Comparison of ENCODE assay signal across 1 cellular context in the genomic region with DNA sequence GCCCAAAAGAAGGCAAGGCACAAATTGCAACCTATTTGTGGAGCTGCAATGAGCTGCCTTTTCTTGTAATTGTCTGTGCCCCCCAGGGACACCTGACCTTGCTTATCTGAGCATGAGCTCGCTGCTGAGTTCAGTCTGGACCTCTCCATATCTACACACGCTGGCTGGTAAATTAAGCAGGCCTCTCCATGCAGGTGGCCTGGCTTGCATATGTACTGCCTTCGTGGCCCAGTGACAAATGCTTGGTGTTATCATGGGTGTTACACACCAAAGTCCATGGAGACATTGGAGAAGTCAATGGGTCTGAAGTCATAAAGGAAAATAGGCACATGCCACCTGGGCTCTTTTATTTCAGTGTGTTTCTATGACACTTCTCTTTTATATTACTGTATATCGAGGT.
TF ChIP-seq lines count a peak whose summit lies in the region.

No MANE protein-coding gene starts in this region.

TF ChIP-seq in SK-N-SH treated with all-trans-retinoic acid at 6 μM for 48 hours, 23 proteins besides CTCF, POLR2A, EP300 and RAD21 (continued from another document):
- TF ChIP-seq CSDC2 (CRISPR knock-in tag; IDR thresholded peaks at IDR 0.05) (no peak), ARNTL (CRISPR knock-in tag; IDR thresholded peaks at IDR 0.05; ENCODE audit: borderline replicate concordance, low read depth) (no peak), TOX (CRISPR knock-in tag; IDR thresholded peaks at IDR 0.05; ENCODE audit: borderline replicate concordance) (no peak), GLIS3 (CRISPR knock-in tag; IDR thresholded peaks at IDR 0.05) (no peak), ZC3H10 (CRISPR knock-in tag; IDR thresholded peaks at IDR 0.05) (no peak), RARB (CRISPR knock-in tag; IDR thresholded peaks at IDR 0.05) (no peak), ZNF565 (CRISPR knock-in tag; conservative IDR thresholded peaks at IDR 0.05; ENCODE audit: low read depth) (no peak)
- TF ChIP-seq, protein P1, sequence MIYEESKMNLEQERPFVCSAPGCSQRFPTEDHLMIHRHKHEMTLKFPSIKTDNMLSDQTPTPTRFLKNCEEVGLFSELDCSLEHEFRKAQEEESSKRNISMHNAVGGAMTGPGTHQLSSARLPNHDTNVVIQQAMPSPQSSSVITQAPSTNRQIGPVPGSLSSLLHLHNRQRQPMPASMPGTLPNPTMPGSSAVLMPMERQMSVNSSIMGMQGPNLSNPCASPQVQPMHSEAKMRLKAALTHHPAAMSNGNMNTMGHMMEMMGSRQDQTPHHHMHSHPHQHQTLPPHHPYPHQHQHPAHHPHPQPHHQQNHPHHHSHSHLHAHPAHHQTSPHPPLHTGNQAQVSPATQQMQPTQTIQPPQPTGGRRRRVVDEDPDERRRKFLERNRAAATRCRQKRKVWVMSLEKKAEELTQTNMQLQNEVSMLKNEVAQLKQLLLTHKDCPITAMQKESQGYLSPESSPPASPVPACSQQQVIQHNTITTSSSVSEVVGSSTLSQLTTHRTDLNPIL (CRISPR knock-in tag; IDR thresholded peaks at IDR 0.05; ENCODE audit: low read depth) = no peak
- TF ChIP-seq, protein P2, sequence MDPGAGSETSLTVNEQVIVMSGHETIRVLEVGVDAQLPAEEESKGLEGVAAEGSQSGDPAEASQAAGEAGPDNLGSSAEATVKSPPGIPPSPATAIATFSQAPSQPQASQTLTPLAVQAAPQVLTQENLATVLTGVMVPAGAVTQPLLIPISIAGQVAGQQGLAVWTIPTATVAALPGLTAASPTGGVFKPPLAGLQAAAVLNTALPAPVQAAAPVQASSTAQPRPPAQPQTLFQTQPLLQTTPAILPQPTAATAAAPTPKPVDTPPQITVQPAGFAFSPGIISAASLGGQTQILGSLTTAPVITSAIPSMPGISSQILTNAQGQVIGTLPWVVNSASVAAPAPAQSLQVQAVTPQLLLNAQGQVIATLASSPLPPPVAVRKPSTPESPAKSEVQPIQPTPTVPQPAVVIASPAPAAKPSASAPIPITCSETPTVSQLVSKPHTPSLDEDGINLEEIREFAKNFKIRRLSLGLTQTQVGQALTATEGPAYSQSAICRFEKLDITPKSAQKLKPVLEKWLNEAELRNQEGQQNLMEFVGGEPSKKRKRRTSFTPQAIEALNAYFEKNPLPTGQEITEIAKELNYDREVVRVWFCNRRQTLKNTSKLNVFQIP (CRISPR knock-in tag; IDR thresholded peaks at IDR 0.05; ENCODE audit: borderline replicate concordance, low read depth) = no peak
- TF ChIP-seq, protein P3, sequence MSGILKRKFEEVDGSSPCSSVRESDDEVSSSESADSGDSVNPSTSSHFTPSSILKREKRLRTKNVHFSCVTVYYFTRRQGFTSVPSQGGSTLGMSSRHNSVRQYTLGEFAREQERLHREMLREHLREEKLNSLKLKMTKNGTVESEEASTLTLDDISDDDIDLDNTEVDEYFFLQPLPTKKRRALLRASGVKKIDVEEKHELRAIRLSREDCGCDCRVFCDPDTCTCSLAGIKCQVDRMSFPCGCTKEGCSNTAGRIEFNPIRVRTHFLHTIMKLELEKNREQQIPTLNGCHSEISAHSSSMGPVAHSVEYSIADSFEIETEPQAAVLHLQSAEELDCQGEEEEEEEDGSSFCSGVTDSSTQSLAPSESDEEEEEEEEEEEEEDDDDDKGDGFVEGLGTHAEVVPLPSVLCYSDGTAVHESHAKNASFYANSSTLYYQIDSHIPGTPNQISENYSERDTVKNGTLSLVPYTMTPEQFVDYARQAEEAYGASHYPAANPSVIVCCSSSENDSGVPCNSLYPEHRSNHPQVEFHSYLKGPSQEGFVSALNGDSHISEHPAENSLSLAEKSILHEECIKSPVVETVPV (CRISPR knock-in tag; IDR thresholded peaks at IDR 0.05) = no peak
